18 cellular contexts compared by ENCODE assay signal in the genomic region with DNA sequence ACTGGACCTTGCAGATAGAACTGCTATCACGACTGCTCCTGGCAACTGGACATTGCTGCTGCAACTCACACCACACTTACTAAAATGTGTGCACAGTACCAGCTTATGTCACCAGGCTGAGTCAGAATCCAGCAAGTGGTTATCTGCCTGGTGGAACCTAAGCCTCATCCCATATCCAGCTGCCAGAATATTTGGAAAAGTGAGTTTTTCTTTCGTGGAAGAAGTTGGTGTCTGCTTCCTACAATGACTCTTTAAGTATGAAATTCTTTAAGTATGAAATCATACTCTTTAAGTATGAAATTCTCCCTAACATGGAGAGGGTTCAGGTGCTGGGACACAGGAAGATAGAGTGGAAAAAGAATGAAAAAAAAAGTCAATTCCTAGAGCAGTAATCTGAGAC. TPM values are rescaled to one million over a fixed set of nuclear protein-coding genes. Genes with fewer than 3 reads are reported as not detected.
A peak's percentile ranks its signal among the peaks of the same experiment; 100 is the strongest.
DNase-seq lines count a peak whose midpoint lies in the region; ATAC-seq and TF ChIP-seq lines count a peak whose summit lies in the region.
"Had no signal": no experiment of that assay in that cellular context is flagged by ENCODE, and none has a peak within 500 bp of the region (broad histone marks: within the 10 kb centered on the region; RNA-seq: fewer than 3 reads in every experiment).

No MANE protein-coding gene starts in this region.

- intact Hi-C loops in adrenal gland (cut with DNase I): no loop called here

- no peaks in the 10 kb centered on the region for H3K9me3 ChIP-seq in adrenal gland (replicated peaks in 1 of 3)
- H3K9me3 ChIP-seq: gastrocnemius medialis, stomach, vagina had no signal

- no peak for TF ChIP-seq POLR2A in adrenal gland (IDR thresholded peaks at IDR 0.05)

- H3K4me3 ChIP-seq in AG04449 (ENCODE audit: low read depth, low read length) (no peak overlapping the region), adrenal gland (no peak overlapping the region), fibroblast of villous mesenchyme (ENCODE audit: low read depth, low read length) (no peak overlapping the region)
- H3K4me3 ChIP-seq: gastrocnemius medialis, stomach, vagina had no signal

- no peak for ATAC-seq in HG02623 (IDR thresholded peaks at IDR 0.05; ENCODE audit: unreplicated experiment)
- ATAC-seq: gastrocnemius medialis had no signal

- CTCF ChIA-PET in AG04449 (lab: Yijun Ruan, JAX): interaction anchor here (0.8 to 0.9 kb wide), 2 partner anchors 8 to 86 kb away, joined by 3 read pairs; no protein-coding TSS in a partner anchor

- TF ChIP-seq CTCF in AG04449 (IDR thresholded peaks at IDR 0.05; ENCODE audit: insufficient read depth, low read length, missing control alignments): no peak
- TF ChIP-seq CTCF in adrenal gland (IDR thresholded peaks at IDR 0.05): no peak
- TF ChIP-seq CTCF in fibroblast of villous mesenchyme (IDR thresholded peaks at IDR 0.05; ENCODE audit: insufficient read depth, low read depth, low read length): no peak
- no peak for TF ChIP-seq CTCF in GM13976 (IDR thresholded peaks at IDR 0.05; ENCODE audit: borderline replicate concordance, control extremely low read depth, extremely low read depth, insufficient read depth, missing control alignments)

- DNase-seq in AG04449 (ENCODE audit: low read depth, low spot score) (peak; percentile 40), HPDE6-E6E7 (ENCODE audit: extremely low spot score) (peak; percentile 16), adrenal gland (peak in 4 of 7 donors; percentile 30 to 48 (median 33)), fibroblast of villous mesenchyme (ENCODE audit: low read depth) (peak; percentile 34), NCI-H2171 treated with DMSO at 0.1 percent for 48 hours (lab: John Stamatoyannopoulos, UW) (no peak), COLO829 (ENCODE audit: low spot score) (no peak), GM13976 (ENCODE audit: low spot score) (no peak)
- DNase-seq: activated CD4-positive, alpha-beta memory T cell treated with anti-CD3 and anti-CD28 coated beads for 36 hours; anterior cingulate cortex; gastrocnemius medialis; NCI-H2081 treated with DMSO at 0.1 percent for 48 hours; occipital lobe; Right ventricle myocardium superior; stomach had no signal

- no peaks in the 10 kb centered on the region for H3K27me3 ChIP-seq in adrenal gland
- H3K27me3 ChIP-seq: gastrocnemius medialis, stomach, vagina had no signal

- H3K4me1 ChIP-seq in adrenal gland (replicated peaks in 1 of 2): no peaks in the 10 kb centered on the region
- H3K4me1 ChIP-seq: vagina had no signal

- in situ Hi-C loops in GM13976 (cut with MboI; ENCODE audit: low sequenced_read_pairs, unreplicated experiment): no loop called here

- no peaks in the 10 kb centered on the region for H3K36me3 ChIP-seq in adrenal gland (replicated peaks in 1 of 2)
- H3K36me3 ChIP-seq: gastrocnemius medialis, stomach, vagina had no signal

- peak overlapping the region in 1 of 5 donors; percentile 2 for H3K27ac ChIP-seq in adrenal gland
- H3K27ac ChIP-seq: gastrocnemius medialis, stomach, vagina had no signal

- WGBS in adrenal gland, 4 donors: 49 to 85% (median 59%) methylated on average over 2 of the region's 2 CpGs

- POLR2A ChIA-PET in AG04449 (lab: Yijun Ruan, JAX): no interaction called here

RNA-seq across cellular contexts. Expression of a gene that starts 16.4 kb away (rescaled TPM):
- 10 to 100 TPM in 7 of 8 donors, 1 to 10 TPM in 1; 6.8 to 75.1 (median 32.4) TPM for total RNA-seq in adrenal gland
- 10 to 100 TPM; 24.7 to 53.8 (median 29.2) TPM for polyA plus RNA-seq in adrenal gland
- total RNA-seq in fibroblast of villous mesenchyme: 20.0 and 20.3 TPM in 2 replicates

RNA-seq across cellular contexts. Expression of a gene that starts 22.4 kb away (rescaled TPM):
- 10 to 100 TPM; 36.8 to 70.7 (median 52.4) TPM for total RNA-seq in adrenal gland
- 10 to 100 TPM; 34.7 to 97.7 (median 43.4) TPM for polyA plus RNA-seq in adrenal gland
- 23.7 and 33.2 TPM in 2 replicates for total RNA-seq in fibroblast of villous mesenchyme

RNA-seq across cellular contexts. Expression of a gene that starts 30.9 kb away (rescaled TPM):
- 1 to 10 TPM in 3 of 8 donors, under 1 TPM in 3, not detected in 2; 0.11 to 1.7 (median 0.96) TPM for total RNA-seq in adrenal gland
- under 1 TPM; 0.17 to 0.51 (median 0.48) TPM for polyA plus RNA-seq in adrenal gland
- not detected in 2 replicates for total RNA-seq in fibroblast of villous mesenchyme
- total RNA-seq: activated CD4-positive, alpha-beta memory T cell treated with anti-CD3 and anti-CD28 coated beads for 36 hours; activated T-helper 1 cell treated with anti-CD3 and anti-CD28 coated beads, Interleukin-12 subunit alpha, Interleukin-12 subunit beta, Interleukin-2, Interleukin-4 antibody, amounts not matched to agents 30 ng/mL and 10 ng/mL and 1 ng/mL, durations not matched to agents 14 hours and 24 hours and 36 hours; gastrocnemius medialis; H4; occipital lobe; Right ventricle myocardium superior had no signal

Comparison
In these comparisons a context has a peak if more than half of its experiments do, and no peak if none do; other contexts are left out.
1. DNase-seq: peak in AG04449 (single experiment), HPDE6-E6E7 (single experiment), adrenal gland (4 of 7) and fibroblast of villous mesenchyme (single experiment); none in NCI-H2171 treated with DMSO at 0.1 percent for 48 hours (single experiment), COLO829 (single experiment) and GM13976 (single experiment).